ENCODE assay signal across 8 cellular contexts in genomic region chr11:64776875-64777274, GRCh38. TPM values are rescaled to one million over a fixed set of nuclear protein-coding genes. Genes with fewer than 3 reads are reported as not detected.
DNase-seq lines count a peak whose midpoint lies in the region; ATAC-seq, FAIRE-seq and TF ChIP-seq lines count a peak whose summit lies in the region.

No MANE protein-coding gene starts in this region.

- H3K4me3 ChIP-seq in HAP-1 (peak overlapping the region; percentile 72), right cardiac atrium (ENCODE audit: low read length) (peak overlapping the region; percentile 98), skin epidermis (peak overlapping the region; percentile 49 to 97 (median 92))

- no peaks in the 10 kb centered on the region for H3K9me3 ChIP-seq in HAP-1
- H3K9me3 ChIP-seq in right cardiac atrium (ENCODE audit: control insufficient read depth, low read length): no peaks in the 10 kb centered on the region

- H3K27ac Mint-ChIP-seq in activated B cell treated with CpG ODN at 0.5 μM for 24 hours: peak overlapping the region; percentile 87

- peaks cover 59% of the 10 kb centered on the region for H3K36me3 Mint-ChIP-seq in activated B cell treated with CpG ODN at 0.5 μM for 24 hours (ENCODE audit: low read depth)

- no peaks in the 10 kb centered on the region for H3K27me3 Mint-ChIP-seq in activated B cell treated with CpG ODN at 0.5 μM for 24 hours

- POLR2A ChIA-PET in activated B cell treated with CpG ODN at 0.5 μM for 24 hours (lab: Charles Lee): interaction anchor here (0.7 to 6.5 kb wide), 7 partner anchors 11 to 459 kb away, joined by 3 to 197 read pairs (median 6); partner anchors contain the start of genes PRDX5, RASGRP2 and TRMT112

- H3K36me3 ChIP-seq in HAP-1 (replicated peaks): peaks cover 57% of the 10 kb centered on the region

- intact Hi-C loops in activated B cell treated with CpG ODN at 0.5 μM for 24 hours (cut with micrococcal nuclease) (loop anchor here (2.0 to 10.0 kb wide), 3 partner anchors 14 to 532 kb away; partner anchors contain the start of genes FKBP2, PPP1R14B and SYVN1), right cardiac atrium (cut with DNase I) (no loop called here)

- WGBS in right cardiac atrium: 11% methylated on average over 3 of the region's 3 CpGs

- TF ChIP-seq CTCF in activated B cell treated with CpG ODN at 0.5 μM for 24 hours (IDR thresholded peaks at IDR 0.05): no peak

- in situ Hi-C loops in HAP-1 (cut with MboI; ENCODE audit: low sequenced_read_pairs): no loop called here

- H3K27me3 ChIP-seq in HAP-1 (ENCODE audit: low read depth) (no peaks in the 10 kb centered on the region), right cardiac atrium (ENCODE audit: control insufficient read depth, insufficient read depth) (no peaks in the 10 kb centered on the region)

- FAIRE-seq in RCC 7860 (lab: Jason Lieb, UNC): no peak

- H3K9me3 Mint-ChIP-seq in activated B cell treated with CpG ODN at 0.5 μM for 24 hours: no peaks in the 10 kb centered on the region

- H3K4me1 ChIP-seq in HAP-1 (peaks cover 3% of the 10 kb centered on the region), right cardiac atrium (ENCODE audit: control insufficient read depth, insufficient read depth, low read length) (peaks cover 3% of the 10 kb centered on the region)

- DNase-seq in HAP-1 (ENCODE audit: low spot score in 2 of 2) (no peak), activated B cell treated with CpG ODN at 0.5 μM for 24 hours (no peak), right cardiac atrium (peak in 2 of 3 donors; percentile 10 to 25), HuH-7 (ENCODE audit: low spot score) (no peak), RCC 7860 (ENCODE audit: low spot score) (no peak), SK-N-DZ (ENCODE audit: low spot score) (no peak)

- peak overlapping the region; percentile 90 for H3K4me3 Mint-ChIP-seq in activated B cell treated with CpG ODN at 0.5 μM for 24 hours

- no peak for ATAC-seq in activated B cell treated with CpG ODN at 0.5 μM for 24 hours (ENCODE audit: low read depth)
- ATAC-seq in right cardiac atrium: no peak
- ATAC-seq in HG02798 (IDR thresholded peaks at IDR 0.05; ENCODE audit: poor library complexity, unreplicated experiment): no peak

- no peak overlapping the region for H3K27ac ChIP-seq in right cardiac atrium (ENCODE audit: low read length)
- peak overlapping the region in 13 of 21 experiments; percentile 18 to 99 (median 74) for H3K27ac ChIP-seq in skin epidermis

- H3K4me1 Mint-ChIP-seq in activated B cell treated with CpG ODN at 0.5 μM for 24 hours: peaks cover 79% of the 10 kb centered on the region

- CTCF ChIA-PET in activated B cell treated with CpG ODN at 0.5 μM for 24 hours (lab: Charles Lee): interaction anchor here (0.8 to 2.2 kb wide), 4 partner anchors 9 to 88 kb away, joined by 3 to 11 read pairs (median 6); no protein-coding TSS in a partner anchor

RNA-seq across cellular contexts. Expression of gene SF1, which starts 1.5 kb away (rescaled TPM):
- total RNA-seq in activated B cell treated with CpG ODN at 0.5 μM for 24 hours (640 and 687 TPM in 2 replicates), right cardiac atrium (100 to 1,000 TPM; 188 to 203 (median 197) TPM)
- polyA plus RNA-seq in right cardiac atrium: 72.8 TPM
- polyA plus RNA-seq in SK-N-DZ (2014; cell fraction: cytosol; rRNA removed): 143 and 178 TPM in 2 replicates
- 181 and 258 TPM in 2 replicates for polyA plus RNA-seq in SK-N-DZ (2014; cell fraction: nucleus; rRNA removed)

RNA-seq across cellular contexts. Expression of gene PYGM, which starts 17.1 kb away (rescaled TPM):
- total RNA-seq in activated B cell treated with CpG ODN at 0.5 μM for 24 hours (3.2 and 4.8 TPM in 2 replicates), right cardiac atrium (10 to 100 TPM; 38.5 to 71.5 (median 57.9) TPM)
- polyA plus RNA-seq in right cardiac atrium: 50.2 TPM
- 9.8 and 11.6 TPM in 2 replicates for polyA plus RNA-seq in SK-N-DZ (2014; cell fraction: cytosol; rRNA removed)
- 7.5 and 9.4 TPM in 2 replicates for polyA plus RNA-seq in SK-N-DZ (2014; cell fraction: nucleus; rRNA removed)

RNA-seq across cellular contexts. Expression of gene MAP4K2, which starts 26.1 kb away (rescaled TPM):
- total RNA-seq in activated B cell treated with CpG ODN at 0.5 μM for 24 hours: 69.1 and 73.6 TPM in 2 replicates
- total RNA-seq in right cardiac atrium: 10 to 100 TPM in 3 of 4 donors, 1 to 10 TPM in 1; 8.7 to 11.7 (median 11.0) TPM
- 11.0 TPM for polyA plus RNA-seq in right cardiac atrium
- 12.7 and 32.3 TPM in 2 replicates for polyA plus RNA-seq in SK-N-DZ (2014; cell fraction: cytosol; rRNA removed)
- 62.1 and 80.6 TPM in 2 replicates for polyA plus RNA-seq in SK-N-DZ (2014; cell fraction: nucleus; rRNA removed)

RNA-seq across cellular contexts. Expression of gene RASGRP2, which starts 32.9 kb away (rescaled TPM):
- total RNA-seq in activated B cell treated with CpG ODN at 0.5 μM for 24 hours (165 and 177 TPM in 2 replicates), right cardiac atrium (10 to 100 TPM; 25.5 to 37.3 (median 33.6) TPM)
- 69.6 TPM for polyA plus RNA-seq in right cardiac atrium
- polyA plus RNA-seq in SK-N-DZ (2014; cell fraction: cytosol; rRNA removed): 10.4 and 13.9 TPM in 2 replicates
- polyA plus RNA-seq in SK-N-DZ (2014; cell fraction: nucleus; rRNA removed): 55.3 and 58.4 TPM in 2 replicates

RNA-seq across cellular contexts. Expression of gene MEN1, which starts 33.5 kb away (rescaled TPM):
- total RNA-seq in activated B cell treated with CpG ODN at 0.5 μM for 24 hours: 35.1 and 44.6 TPM in 2 replicates
- total RNA-seq in right cardiac atrium: 10 to 100 TPM in 2 of 4 donors, 1 to 10 TPM in 2; 9.6 to 11.7 (median 10.1) TPM
- 10.1 TPM for polyA plus RNA-seq in right cardiac atrium
- polyA plus RNA-seq in SK-N-DZ (2014; cell fraction: cytosol; rRNA removed): 21.2 and 26.8 TPM in 2 replicates
- polyA plus RNA-seq in SK-N-DZ (2014; cell fraction: nucleus; rRNA removed): 40.7 and 64.0 TPM in 2 replicates

Comparison
In these comparisons a context has a peak if more than half of its experiments do, and no peak if none do; other contexts are left out.
1. DNase-seq: peak in right cardiac atrium (2 of 3); none in HAP-1 (0 of 2), activated B cell treated with CpG ODN at 0.5 μM for 24 hours (single experiment), HuH-7 (single experiment), RCC 7860 (single experiment) and SK-N-DZ (single experiment).
2. Peak in every context shown above with its lines, with median percentiles within 50 percentile points of each other: H3K4me3 ChIP-seq.